8 cellular contexts compared by ENCODE assay signal in genomic region chr12:111445311-111446043, GRCh38. TPM values are rescaled to one million over a fixed set of nuclear protein-coding genes. Genes with fewer than 3 reads are reported as not detected.
DNase-seq lines count a peak whose midpoint lies in the region; ATAC-seq, FAIRE-seq and TF ChIP-seq lines count a peak whose summit lies in the region.

No MANE protein-coding gene starts in this region.

- FAIRE-seq in GM12891 (lab: Jason Lieb, UNC), result peak; percentile 23

- intact Hi-C loops in dendritic cell treated with granulocyte-macrophage colony-stimulating factor and Interleukin-4, amounts not matched to agents 40 ng/mL and 50 ng/mL, for 4 days (cut with micrococcal nuclease), result loop anchor here (2.0 kb wide), 1 partner anchor 47 kb away; no protein-coding TSS in a partner anchor

- H4K20me1 ChIP-seq in neural progenitor cell (ENCODE audit: low read depth), result no peaks in the 10 kb centered on the region

- TF ChIP-seq POLR2A in GM12891 (IDR thresholded peaks at IDR 0.05; ENCODE audit: low read depth, low read length), result no peak

- TF ChIP-seq CTCF in neural progenitor cell (IDR thresholded peaks at IDR 0.05), result no peak

- H3K27me3 ChIP-seq in neural progenitor cell, result no peaks in the 10 kb centered on the region

- no peaks in the 10 kb centered on the region for H3K9me3 ChIP-seq in neural progenitor cell (ENCODE audit: low read depth)

- H3F3A ChIP-seq in neural progenitor cell (ENCODE audit: low read depth), result no peaks in the 10 kb centered on the region

- H3K4me1 ChIP-seq in neural progenitor cell, result no peaks in the 10 kb centered on the region

- H3K9ac ChIP-seq in neural progenitor cell, result no peak overlapping the region

- H3K36me3 ChIP-seq in neural progenitor cell, result no peaks in the 10 kb centered on the region

- H3K36me3 Mint-ChIP-seq in dendritic cell treated with granulocyte-macrophage colony-stimulating factor and Interleukin-4, amounts not matched to agents 40 ng/mL and 50 ng/mL, for 4 days (ENCODE audit: low read depth), result peaks cover 99% of the 10 kb centered on the region
- H3K36me3 Mint-ChIP-seq in neural progenitor cell, result peaks cover 14% of the 10 kb centered on the region

- peak overlapping the region; percentile 65 for H3K27ac ChIP-seq in neural progenitor cell

- H3K4me2 ChIP-seq in neural progenitor cell, result no peak overlapping the region

- ATAC-seq in HG03354 (IDR thresholded peaks at IDR 0.05; ENCODE audit: poor library complexity, severe bottlenecking, unreplicated experiment), result peak; percentile 21

- H3K27ac Mint-ChIP-seq in dendritic cell treated with granulocyte-macrophage colony-stimulating factor and Interleukin-4, amounts not matched to agents 40 ng/mL and 50 ng/mL, for 4 days, result peak overlapping the region; percentile 68
- peak overlapping the region; percentile 69 for H3K27ac Mint-ChIP-seq in neural progenitor cell

- no peaks in the 10 kb centered on the region for H3K27me3 Mint-ChIP-seq in dendritic cell treated with granulocyte-macrophage colony-stimulating factor and Interleukin-4, amounts not matched to agents 40 ng/mL and 50 ng/mL, for 4 days
- no peaks in the 10 kb centered on the region for H3K27me3 Mint-ChIP-seq in neural progenitor cell (ENCODE audit: insufficient read depth, low read depth)

- H3K79me2 ChIP-seq in neural progenitor cell (ENCODE audit: low read depth), result no peaks in the 10 kb centered on the region

- no peak overlapping the region for H3K4me3 ChIP-seq in neural progenitor cell

- peak overlapping the region; percentile 50 for H3K4me3 Mint-ChIP-seq in dendritic cell treated with granulocyte-macrophage colony-stimulating factor and Interleukin-4, amounts not matched to agents 40 ng/mL and 50 ng/mL, for 4 days
- H3K4me3 Mint-ChIP-seq in neural progenitor cell, result no peak overlapping the region

- H3K9me3 Mint-ChIP-seq in dendritic cell treated with granulocyte-macrophage colony-stimulating factor and Interleukin-4, amounts not matched to agents 40 ng/mL and 50 ng/mL, for 4 days, result no peaks in the 10 kb centered on the region
- H3K9me3 Mint-ChIP-seq in neural progenitor cell, result no peaks in the 10 kb centered on the region

- H3K4me1 Mint-ChIP-seq in dendritic cell treated with granulocyte-macrophage colony-stimulating factor and Interleukin-4, amounts not matched to agents 40 ng/mL and 50 ng/mL, for 4 days (ENCODE audit: low read depth), result peaks cover 100% of the 10 kb centered on the region
- H3K4me1 Mint-ChIP-seq in neural progenitor cell, result peaks cover 6% of the 10 kb centered on the region

- no peak overlapping the region for H2AFZ ChIP-seq in neural progenitor cell (replicated peaks)

- DNase-seq in GM12891 (ENCODE audit: insufficient read length, low spot score) (no peak), neural progenitor cell (ENCODE audit: low spot score) (no peak), GM03348 (ENCODE audit: low spot score) (no peak), NCI-H128 (lab: John Stamatoyannopoulos, UW; ENCODE audit: unreplicated experiment) (no peak), DMS53 (lab: John Stamatoyannopoulos, UW) (no peak)
- no peak for DNase-seq in effector CD8-positive, alpha-beta T cell (lab: John Stamatoyannopoulos, UW)

TF ChIP-seq in GM12891, 5 proteins besides CTCF, POLR2A, EP300 and RAD21:
- no peak for TF ChIP-seq SPI1 (IDR thresholded peaks at IDR 0.05; ENCODE audit: low read depth, low read length)
- TF ChIP-seq PAX5 (IDR thresholded peaks at IDR 0.05; ENCODE audit: insufficient read depth, low read length, severe bottlenecking), result no peak
- no peak for TF ChIP-seq TAF1 (IDR thresholded peaks at IDR 0.05; ENCODE audit: low read depth, low read length)
- no peak for TF ChIP-seq POU2F2 (IDR thresholded peaks at IDR 0.05; ENCODE audit: low read depth, low read length)
- TF ChIP-seq POLR2AphosphoS5 (IDR thresholded peaks at IDR 0.05; ENCODE audit: low read depth, low read length), result no peak
TF ChIP-seq in GM12891: peak in this region for 0.

RNA-seq across cellular contexts. Expression of gene SH2B3, which starts 39.8 kb away (rescaled TPM):
- 16.7 TPM for polyA plus RNA-seq in GM12891 (2012; ENCODE audit: low read depth, missing spikeins)
- 2.8 and 5.7 TPM in 2 replicates for total RNA-seq in neural progenitor cell (ENCODE audit: low replicate concordance)
